9 cellular contexts compared by ENCODE assay signal in genomic region chr16:84084570-84085270, GRCh38. TPM values are rescaled to one million over a fixed set of nuclear protein-coding genes. Genes with fewer than 3 reads are reported as not detected.
A peak's percentile ranks its signal among the peaks of the same experiment; 100 is the strongest.
DNase-seq lines count a peak whose midpoint lies in the region; ATAC-seq and TF ChIP-seq lines count a peak whose summit lies in the region.
"Had no signal": no experiment of that assay in that cellular context is flagged by ENCODE, and none has a peak within 500 bp of the region (broad histone marks: within the 10 kb centered on the region; RNA-seq: fewer than 3 reads in every experiment).

No MANE protein-coding gene starts in this region.

- H3K4ac ChIP-seq in mesenchymal stem cell (ENCODE audit: low read depth in 1 of 2, low read length in 2 of 2) = no peak overlapping the region

- no peak overlapping the region for H2BK12ac ChIP-seq in mesenchymal stem cell (ENCODE audit: low read length in 2 of 2)

- H3K27me3 ChIP-seq in mesenchymal stem cell (ENCODE audit: control insufficient read depth in 1 of 2, insufficient read depth in 1 of 2, low read length in 2 of 2) = no peaks in the 10 kb centered on the region

- H3K4me3 ChIP-seq in HFF-Myc (replicated peaks; ENCODE audit: low read depth, low read length) (no peak overlapping the region), mesenchymal stem cell (ENCODE audit: insufficient read depth in 1 of 2, low read depth in 1 of 2, low read length in 2 of 2) (no peak overlapping the region)

- H2BK15ac ChIP-seq in mesenchymal stem cell (ENCODE audit: low read depth, poor library complexity, severe bottlenecking) = no peak overlapping the region

- no peak overlapping the region for H3K18ac ChIP-seq in mesenchymal stem cell (ENCODE audit: low read depth in 1 of 2, low read length in 2 of 2)

- no peak overlapping the region for H3K4me2 ChIP-seq in mesenchymal stem cell (ENCODE audit: low read length, poor library complexity, severe bottlenecking)

- peaks cover 32% of the 10 kb centered on the region for H3K79me1 ChIP-seq in mesenchymal stem cell (replicated peaks; ENCODE audit: low read length, poor library complexity, severe bottlenecking)

- H2AFZ ChIP-seq in mesenchymal stem cell (ENCODE audit: low read depth, low read length) = no peak overlapping the region

- peaks cover 62 to 94% of the 10 kb centered on the region in 2 experiments for H3K36me3 ChIP-seq in mesenchymal stem cell (ENCODE audit: control insufficient read depth in 1 of 2, insufficient read depth in 2 of 2, low read depth in 1 of 2, low read length in 2 of 2)

- H4K8ac ChIP-seq in mesenchymal stem cell (ENCODE audit: low read length) = no peak overlapping the region

- TF ChIP-seq CTCF in HFF-Myc (IDR thresholded peaks at IDR 0.05; ENCODE audit: low read depth, low read length, missing control alignments) = peak; percentile 85

- DNase-seq in DMS114 treated with DMSO at 0.1 percent for 48 hours (lab: John Stamatoyannopoulos, UW; ENCODE audit: unreplicated experiment) (peak; percentile 34), HFF-Myc (ENCODE audit: extremely low read depth, low read depth) (no peak), NCI-H460 (ENCODE audit: extremely low read depth, low read depth) (peak; percentile 52), ecto neural progenitor cell (ENCODE audit: low spot score) (peak; percentile 67), mesenchymal stem cell (peak; percentile 70)
- DNase-seq in activated CD4-positive, alpha-beta T cell treated with anti-CD3 and anti-CD28 coated beads, Interleukin-2, amount 50 U/mL, for 24 hours (ENCODE audit: low read depth in 1 of 2, low spot score in 1 of 2) = peak; percentile 33 to 61
- peak; percentile 36 for DNase-seq in stimulated activated CD8-positive, alpha-beta memory T cell treated with anti-CD3 and anti-CD28 coated beads, Interleukin-7, amount 100 ng/mL, for 24 hours (ENCODE audit: low read depth)

- no peaks in the 10 kb centered on the region for H3K9me3 ChIP-seq in mesenchymal stem cell (ENCODE audit: control insufficient read depth, low read length)

- no peak overlapping the region for H3K9ac ChIP-seq in mesenchymal stem cell (ENCODE audit: low read length)

- no peak overlapping the region for H2AK5ac ChIP-seq in mesenchymal stem cell (ENCODE audit: low read length, severe bottlenecking)

- H3K4me1 ChIP-seq in mesenchymal stem cell (ENCODE audit: control insufficient read depth, insufficient read depth, low read depth, low read length) = no peaks in the 10 kb centered on the region

- no peak overlapping the region for H4K91ac ChIP-seq in mesenchymal stem cell (ENCODE audit: low read length)

- H3K27ac ChIP-seq in mesenchymal stem cell (ENCODE audit: low read length, poor library complexity, severe bottlenecking) = no peak overlapping the region

- WGBS in mesenchymal stem cell = 53% methylated on average over 11 of the region's 11 CpGs

- no peak for ATAC-seq in GM19397 (IDR thresholded peaks at IDR 0.05; ENCODE audit: unreplicated experiment)

- H2BK5ac ChIP-seq in mesenchymal stem cell (ENCODE audit: low read depth, low read length, poor library complexity, severe bottlenecking) = no peak overlapping the region

- no peak overlapping the region for H3K14ac ChIP-seq in mesenchymal stem cell (ENCODE audit: low read length in 2 of 2)

- no peak overlapping the region for H2BK120ac ChIP-seq in mesenchymal stem cell (ENCODE audit: low read depth, low read length)

- no peak overlapping the region for H3K23ac ChIP-seq in mesenchymal stem cell (ENCODE audit: low read length in 2 of 2)

RNA-seq across cellular contexts. Expression of gene MBTPS1, which starts 32.0 kb away (rescaled TPM):
- total RNA-seq in NCI-H460 (2014; rRNA removed; shearing (Covaris generic)) = 43.9 and 55.0 TPM in 2 replicates
- polyA plus RNA-seq in NCI-H460 (2014; cell fraction: nucleus; rRNA removed) = 36.6 and 59.6 TPM in 2 replicates
- 107 TPM for polyA plus RNA-seq in mesenchymal stem cell (2013, experiment 1 of 2)
- polyA plus RNA-seq in mesenchymal stem cell (2013, experiment 2 of 2) = 109 TPM

RNA-seq across cellular contexts. Expression of gene SLC38A8, which starts 42.1 kb away (rescaled TPM):
- total RNA-seq in NCI-H460 (2014; rRNA removed; shearing (Covaris generic)) = not detected in 2 replicates
- not detected in 2 replicates for polyA plus RNA-seq in NCI-H460 (2014; cell fraction: nucleus; rRNA removed)
- not detected for polyA plus RNA-seq in mesenchymal stem cell (2013, experiment 1 of 2)
- polyA plus RNA-seq in mesenchymal stem cell (2013, experiment 2 of 2) = not detected
- total RNA-seq: activated CD8-positive, alpha-beta memory T cell treated with anti-CD3 and anti-CD28 coated beads for 36 hours had no signal
